8 cellular contexts compared by ENCODE assay signal in the genomic region with DNA sequence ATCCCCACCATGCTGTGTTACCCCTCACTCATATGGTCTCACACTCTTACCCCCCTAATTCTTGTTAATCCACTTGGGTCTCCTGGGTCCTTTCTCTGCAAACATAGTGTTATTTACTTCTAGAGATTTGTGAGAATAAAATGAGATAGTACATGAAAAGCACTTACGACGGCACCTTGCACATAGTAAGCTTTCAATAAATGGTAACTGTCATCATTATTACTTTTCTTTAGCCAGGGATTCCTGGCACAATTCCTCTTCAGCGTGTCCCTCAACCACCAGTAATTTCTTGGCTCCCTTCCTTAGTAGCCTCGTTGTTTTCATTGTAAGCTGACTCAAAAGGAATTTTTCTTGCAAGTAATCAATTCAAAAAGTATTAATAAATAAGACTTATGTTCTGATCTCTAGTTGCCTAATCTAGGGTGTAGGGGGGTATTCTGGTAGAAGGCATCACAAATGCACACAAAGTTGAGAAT. TPM values are rescaled to one million over a fixed set of nuclear protein-coding genes. Genes with fewer than 3 reads are reported as not detected.
DNase-seq lines count a peak whose midpoint lies in the region; ATAC-seq, FAIRE-seq and TF ChIP-seq lines count a peak whose summit lies in the region.

No MANE protein-coding gene starts in this region.

- H2AFZ ChIP-seq in H9 (ENCODE audit: low read length) (peak overlapping the region; percentile 43), GM12878 (ENCODE audit: control insufficient read depth, low read depth, low read length) (peak overlapping the region; percentile 82)

- TF ChIP-seq POLR2A in GM12878 (IDR thresholded peaks at IDR 0.05; ENCODE audit: low read depth, low read length) = no peak

- BruUV-seq in GM12878 (replicated peaks; lab: Mats Ljungman, UMichigan) = TSS peak; percentile 73

- TF ChIP-seq CTCF in 22Rv1 (IDR thresholded peaks at IDR 0.05) = no peak
- TF ChIP-seq CTCF in H9 (conservative IDR thresholded peaks at IDR 0.05) = no peak
- no peak for TF ChIP-seq CTCF in GM12878 (IDR thresholded peaks at IDR 0.05 in 2 of 3, conservative IDR thresholded peaks at IDR 0.05 in 1 of 3; ENCODE audit: control insufficient read depth in 2 of 3, extremely low read depth in 1 of 3, insufficient read depth in 1 of 3, low read depth in 3 of 3, low read length in 3 of 3)

- WGBS in H9 (ENCODE audit: extremely low coverage, insufficient read length, low lambda C conversion rate) = no CpG with 5 or more reads among the region's 4 CpGs
- WGBS in GM12878 (ENCODE audit: insufficient coverage, insufficient replicate concordance, low lambda C conversion rate, missing lambda C conversion rate) = 66% methylated on average over 4 of the region's 4 CpGs
- 2 to 38% methylated on average over 4 of the region's 4 CpGs for WGBS in aorta, 2 donors

- H3K4ac ChIP-seq in H9 (ENCODE audit: low read depth, low read length) = no peak overlapping the region

- SMC1A ChIA-PET in GM12878 (lab: Charles Lee; ENCODE audit: uncharacterized antibody, unreplicated experiment) = no interaction called here

- no peak for DNase-seq in H9
- DNase-seq in GM12878 (ENCODE audit: low read depth, low spot score) = no peak
- DNase-seq in aorta = no peak
- DNase-seq in G401 (ENCODE audit: low spot score) = no peak
- DNase-seq in DMS153 treated with DMSO at 0.1 percent for 48 hours (lab: John Stamatoyannopoulos, UW; ENCODE audit: unreplicated experiment) = no peak

- TF ChIP-seq RAD21 in GM12878 (IDR thresholded peaks at IDR 0.05; ENCODE audit: insufficient read depth, low read depth, low read length) = no peak

- no peak overlapping the region for H4K8ac ChIP-seq in H9 (replicated peaks; ENCODE audit: insufficient read length, low read depth, low read length)

- H3K9ac ChIP-seq in H9 (ENCODE audit: extremely low read depth, insufficient read length, low read length) (no peak overlapping the region), GM12878 (ENCODE audit: control insufficient read depth, insufficient read depth, low read length) (no peak overlapping the region)

- H3K4me1 Mint-ChIP-seq in H9 = peaks cover 2 to 8% of the 10 kb centered on the region in 2 experiments; a peak in 2 of 4 replicates

- no peak for TF ChIP-seq EP300 in GM12878 (IDR thresholded peaks at IDR 0.05; ENCODE audit: borderline replicate concordance in 1 of 2, control insufficient read depth in 1 of 2, low read depth in 2 of 2, low read length in 2 of 2)

- CTCF ChIA-PET in GM12878 (lab: Yijun Ruan, JAX) = interaction anchor here (1.0 kb wide), 2 partner anchors 142 to 216 kb away, joined by 3 read pairs; no protein-coding TSS in a partner anchor

- no peak overlapping the region for H3K18ac ChIP-seq in H9 (ENCODE audit: insufficient read length, low read depth, low read length)

- H3K36me3 ChIP-seq in GM12878 (ENCODE audit: control insufficient read depth in 2 of 2, insufficient read depth in 2 of 2, low read length in 1 of 2) = no peaks in the 10 kb centered on the region
- H3K36me3 ChIP-seq in muscle layer of duodenum (ENCODE audit: control insufficient read depth in 1 of 2, insufficient read depth in 2 of 2, low read length in 2 of 2) = no peaks in the 10 kb centered on the region
- H3K36me3 ChIP-seq in aorta (ENCODE audit: control insufficient read depth in 1 of 2, insufficient read depth in 2 of 2, low read length in 1 of 2) = no peaks in the 10 kb centered on the region

- H3K4me3 Mint-ChIP-seq in H9 = peak overlapping the region; percentile 80 to 91

- POLR2A ChIA-PET in GM12878 (lab: Charles Lee) = interaction anchor here (1.4 kb wide), 1 partner anchor 30 kb away, joined by 3 read pairs; the partner anchor contains the start of gene RBMX

- H3K9me3 ChIP-seq in H9 (ENCODE audit: control insufficient read depth, low read depth, low read length) (peaks cover 14% of the 10 kb centered on the region), GM12878 (replicated peaks; ENCODE audit: control insufficient read depth, insufficient read depth, low read length) (no peaks in the 10 kb centered on the region), muscle layer of duodenum (ENCODE audit: control insufficient read depth in 1 of 2, low read length in 2 of 2) (no peaks in the 10 kb centered on the region), aorta (ENCODE audit: control insufficient read depth, low read length) (no peaks in the 10 kb centered on the region)

- intact Hi-C loops in GM12878 (cut with micrococcal nuclease; ENCODE audit: unreplicated experiment) (loop anchor here (1.0 kb wide), 1 partner anchor 30 kb away; the partner anchor contains the start of gene RBMX), aorta (cut with DNase I) (no loop called here)

- H4K20me1 ChIP-seq in H9 (ENCODE audit: control insufficient read depth, insufficient read depth, insufficient read length) (no peaks in the 10 kb centered on the region), GM12878 (ENCODE audit: control insufficient read depth, insufficient read depth) (no peaks in the 10 kb centered on the region)

- H3K9me3 Mint-ChIP-seq in H9 = peaks cover 54 to 62% of the 10 kb centered on the region in 2 experiments

- H3K27me3 ChIP-seq in H9 (ENCODE audit: insufficient read depth, low read length) (no peaks in the 10 kb centered on the region), GM12878 (replicated peaks in 1 of 2; ENCODE audit: control insufficient read depth in 2 of 2, insufficient read depth in 2 of 2, low read length in 1 of 2) (no peaks in the 10 kb centered on the region), muscle layer of duodenum (ENCODE audit: low read depth, low read length) (no peaks in the 10 kb centered on the region), aorta (ENCODE audit: control insufficient read depth in 1 of 2, insufficient read depth in 2 of 2, low read length in 1 of 2) (no peaks in the 10 kb centered on the region)

- H2BK5ac ChIP-seq in H9 (ENCODE audit: insufficient read length, low read length) = no peak overlapping the region

- H3K4me2 ChIP-seq in H9 (ENCODE audit: insufficient read depth, insufficient read length, low read length) (peak overlapping the region; percentile 52), GM12878 (ENCODE audit: control insufficient read depth, insufficient read depth) (peak overlapping the region; percentile 50; the same call in 1 of the 2 replicates)

- RAD21 ChIA-PET in GM12878 (lab: Charles Lee; ENCODE audit: unreplicated experiment) = no interaction called here

- peak overlapping the region; percentile 76 for H3K4me3 ChIP-seq in GM12878
- peak overlapping the region; percentile 71 to 76 for H3K4me3 ChIP-seq in muscle layer of duodenum (ENCODE audit: low read depth in 1 of 2, low read length in 2 of 2)
- no peak overlapping the region for H3K4me3 ChIP-seq in aorta (ENCODE audit: low read length in 2 of 2)

- H3K14ac ChIP-seq in H9 (ENCODE audit: insufficient read depth, low read length) = no peak overlapping the region

- no peak for FAIRE-seq in GM12878 (lab: Jason Lieb, UNC)

- no peak overlapping the region for H4K91ac ChIP-seq in H9 (ENCODE audit: insufficient read length, low read depth, low read length)

- no peak overlapping the region for H2BK12ac ChIP-seq in H9 (ENCODE audit: insufficient read length, low read depth, low read length)

- H3K79me1 ChIP-seq in H9 (ENCODE audit: insufficient read depth, low read depth, low read length, poor library complexity, severe bottlenecking) = no peaks in the 10 kb centered on the region

- H3K27ac ChIP-seq in 22Rv1 (peak overlapping the region; percentile 89; the same call in 1 of the 2 replicates), H9 (ENCODE audit: insufficient read length, low read depth, low read length) (no peak overlapping the region), GM12878 (ENCODE audit: control insufficient read depth, insufficient read depth) (no peak overlapping the region), muscle layer of duodenum (ENCODE audit: low read length) (peak overlapping the region; percentile 27), aorta (ENCODE audit: low read depth in 1 of 2, low read length in 2 of 2) (no peak overlapping the region)

- H3K79me2 ChIP-seq in H9 (ENCODE audit: insufficient read depth, low read length) (no peaks in the 10 kb centered on the region), GM12878 (ENCODE audit: control insufficient read depth, insufficient read depth, low read length) (no peaks in the 10 kb centered on the region; the same call in 1 of the 2 replicates)

- H2AK5ac ChIP-seq in H9 (ENCODE audit: insufficient read length, low read length) = no peak overlapping the region

- H3K23ac ChIP-seq in H9 (ENCODE audit: insufficient read length, low read depth, low read length) = no peak overlapping the region

- peaks cover 0 to 4% (median 0%) of the 10 kb centered on the region in 3 experiments; a peak in 2 of 7 replicates for H3K36me3 Mint-ChIP-seq in H9 (ENCODE audit: insufficient read depth in 1 of 3, low read depth in 3 of 3)

- no peak overlapping the region for H2BK15ac ChIP-seq in H9 (ENCODE audit: low read depth, low read length)

- no peak overlapping the region for H2BK120ac ChIP-seq in H9 (ENCODE audit: low read depth, low read length, poor library complexity, severe bottlenecking)

- no peak overlapping the region for H3T11ph ChIP-seq in H9 (ENCODE audit: low read length)

- H3K4me1 ChIP-seq in H9 (ENCODE audit: insufficient read depth, low read length) = no peaks in the 10 kb centered on the region; the same call in 1 of the 2 replicates
- no peaks in the 10 kb centered on the region; the same call in 1 of the 2 replicates for H3K4me1 ChIP-seq in GM12878 (ENCODE audit: control insufficient read depth, insufficient read depth, low read length)
- no peaks in the 10 kb centered on the region for H3K4me1 ChIP-seq in muscle layer of duodenum (ENCODE audit: control insufficient read depth in 1 of 2, insufficient read depth in 2 of 2, low read length in 2 of 2)
- H3K4me1 ChIP-seq in aorta (ENCODE audit: control insufficient read depth in 1 of 2, insufficient read depth in 2 of 2, low read length in 2 of 2) = no peaks in the 10 kb centered on the region

- H3K27me3 Mint-ChIP-seq in H9 (ENCODE audit: low read depth) = no peaks in the 10 kb centered on the region; the same call in 1 of the 2 replicates

- H3K56ac ChIP-seq in H9 (ENCODE audit: insufficient read length, low read depth, low read length) = no peak overlapping the region

- H3K27ac Mint-ChIP-seq in H9 = peak overlapping the region in 2 of 3 experiments; percentile 95; a peak in 2 of 7 replicates

- no peak overlapping the region for H4K5ac ChIP-seq in H9 (ENCODE audit: insufficient read length, low read depth, low read length)

- H3K23me2 ChIP-seq in H9 (ENCODE audit: insufficient read length, low read depth, low read length, poor library complexity, severe bottlenecking) = peaks cover 4% of the 10 kb centered on the region

- no peak for ATAC-seq in GM12878
- no peak for ATAC-seq in GM19467 (IDR thresholded peaks at IDR 0.05; ENCODE audit: unreplicated experiment)
- ATAC-seq in aorta (ENCODE audit: low FRiP score) = no peak

- no peak overlapping the region for H2BK20ac ChIP-seq in H9 (ENCODE audit: low read depth, low read length, poor library complexity, severe bottlenecking)

- in situ Hi-C loops in GM12878 (cut with MboI) = no loop called here
- in situ Hi-C loops in G401 (cut with HindIII; ENCODE audit: low sequenced_read_pairs) = no loop called here

RNA-seq across cellular contexts. Expression of gene RBMX, which starts 30.1 kb away (rescaled TPM):
- 409 and 414 TPM in 2 replicates for total RNA-seq in H9 (2021)
- 348 and 354 TPM in 2 replicates for total RNA-seq in GM12878 (2013; cell fraction: nucleolus; rRNA removed)
- 258 and 320 TPM in 2 replicates for total RNA-seq in GM12878 (2014; rRNA removed)
- total RNA-seq in GM12878 (2014; rRNA removed; fragmentation: Illumina TruSeq; extraction: Trizol) = 404 and 421 TPM in 2 replicates
- total RNA-seq in GM12878 (2021) = 280 and 287 TPM in 2 replicates
- polyA plus RNA-seq in GM12878 (2011; ENCODE audit: low read depth) = 120 TPM
- 290 and 302 TPM in 2 replicates for polyA plus RNA-seq in GM12878 (2011; rRNA removed)
- polyA plus RNA-seq in GM12878 (2011; cell fraction: cytosol; rRNA removed) = 184 and 198 TPM in 2 replicates
- 257 and 285 TPM in 2 replicates for polyA plus RNA-seq in GM12878 (2011; cell fraction: nucleus; rRNA removed)
- 181 and 204 TPM in 2 replicates for polyA plus RNA-seq in GM12878 (2012)
- polyA plus RNA-seq in GM12878 (2014; fragmentation: Illumina TruSeq; extraction: Trizol) = 427 and 489 TPM in 2 replicates
- 100 to 1,000 TPM; 299 to 332 TPM for polyA plus RNA-seq in GM12878 (2014; fragmentation: Nextera tagmentation; extraction: Ambion mirVana)
- 234 and 252 TPM in 2 replicates for polyA plus RNA-seq in GM12878 (2014; rRNA removed)
- 100 to 1,000 TPM; 262 to 270 TPM for polyA plus RNA-seq in GM12878 (2016; fragmentation: Nextera tagmentation; extraction: Ambion mirVana)
- polyA minus RNA-seq in GM12878 (2011; rRNA and poly(A)+ RNA removed) = 129 and 186 TPM in 2 replicates
- 80.2 and 89.5 TPM in 2 replicates for polyA minus RNA-seq in GM12878 (2011; cell fraction: cytosol; rRNA and poly(A)+ RNA removed)
- 46.8 and 57.8 TPM in 2 replicates for polyA minus RNA-seq in GM12878 (2011; cell fraction: nucleus; rRNA and poly(A)+ RNA removed)
- 100 to 1,000 TPM; 128 to 131 TPM for total RNA-seq in aorta
- polyA plus RNA-seq in aorta = 100 to 1,000 TPM in 1 of 2 donors, 10 to 100 TPM in 1; 88.0 to 131 TPM
- 433 and 563 TPM in 2 replicates for total RNA-seq in G401 (2014; rRNA removed; shearing (Covaris generic))

Comparison
In these comparisons a context has a peak if more than half of its experiments do, and no peak if none do; other contexts are left out.
1. H3K27ac ChIP-seq: peak in 22Rv1 (single experiment) and muscle layer of duodenum (single experiment); none in H9 (single experiment), GM12878 (single experiment) and aorta (0 of 2).
2. H3K4me3 ChIP-seq: peak in GM12878 (single experiment) and muscle layer of duodenum (2 of 2); none in aorta (0 of 2).